Comparison of ENCODE assay signal across 2 cellular contexts in the genomic region with DNA sequence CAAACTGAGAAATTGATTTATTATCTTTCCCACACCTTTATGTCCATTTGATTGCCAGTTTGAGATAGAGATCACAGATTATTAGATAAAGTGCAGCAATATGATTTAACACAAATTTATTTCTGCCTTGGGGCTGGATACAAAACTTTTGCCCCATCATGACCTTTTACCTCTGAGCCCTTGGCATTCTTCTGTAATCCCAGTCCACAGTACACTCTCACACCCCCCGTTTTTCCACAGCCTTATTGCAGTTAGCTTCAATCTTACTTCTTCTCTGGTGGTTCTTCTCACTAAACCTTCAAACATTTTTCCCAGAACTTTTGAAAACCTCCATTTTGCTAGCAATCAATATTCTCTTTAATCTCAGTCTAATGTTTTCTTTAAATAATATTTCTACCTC.
TF ChIP-seq lines count a peak whose summit lies in the region.

No MANE protein-coding gene starts in this region.

TF ChIP-seq in liver, 16 proteins besides CTCF, POLR2A, EP300 and RAD21 (continued from another document):
- TF ChIP-seq ATF3 (IDR thresholded peaks at IDR 0.05), result no peak
- peak; percentile 37 to 62 for TF ChIP-seq HNF4A (conservative IDR thresholded peaks at IDR 0.05)
TF ChIP-seq in liver: peak in this region for 2.

TF ChIP-seq in HepG2, 621 proteins besides CTCF, POLR2A, EP300 and RAD21 (continued from another document):
- TF ChIP-seq TEAD3 (CRISPR knock-in tag; optimal IDR thresholded peaks at IDR 0.05; ENCODE audit: borderline replicate concordance), result no peak
- TF ChIP-seq AHDC1 (CRISPR knock-in tag; IDR thresholded peaks at IDR 0.05; ENCODE audit: borderline replicate concordance), result no peak
- TF ChIP-seq MXD4 (CRISPR knock-in tag; IDR thresholded peaks at IDR 0.05), result no peak
- TF ChIP-seq TFDP2 (CRISPR knock-in tag; IDR thresholded peaks at IDR 0.05), result no peak
- no peak for TF ChIP-seq ZBTB44 (CRISPR knock-in tag; IDR thresholded peaks at IDR 0.05)
- TF ChIP-seq, protein P1, sequence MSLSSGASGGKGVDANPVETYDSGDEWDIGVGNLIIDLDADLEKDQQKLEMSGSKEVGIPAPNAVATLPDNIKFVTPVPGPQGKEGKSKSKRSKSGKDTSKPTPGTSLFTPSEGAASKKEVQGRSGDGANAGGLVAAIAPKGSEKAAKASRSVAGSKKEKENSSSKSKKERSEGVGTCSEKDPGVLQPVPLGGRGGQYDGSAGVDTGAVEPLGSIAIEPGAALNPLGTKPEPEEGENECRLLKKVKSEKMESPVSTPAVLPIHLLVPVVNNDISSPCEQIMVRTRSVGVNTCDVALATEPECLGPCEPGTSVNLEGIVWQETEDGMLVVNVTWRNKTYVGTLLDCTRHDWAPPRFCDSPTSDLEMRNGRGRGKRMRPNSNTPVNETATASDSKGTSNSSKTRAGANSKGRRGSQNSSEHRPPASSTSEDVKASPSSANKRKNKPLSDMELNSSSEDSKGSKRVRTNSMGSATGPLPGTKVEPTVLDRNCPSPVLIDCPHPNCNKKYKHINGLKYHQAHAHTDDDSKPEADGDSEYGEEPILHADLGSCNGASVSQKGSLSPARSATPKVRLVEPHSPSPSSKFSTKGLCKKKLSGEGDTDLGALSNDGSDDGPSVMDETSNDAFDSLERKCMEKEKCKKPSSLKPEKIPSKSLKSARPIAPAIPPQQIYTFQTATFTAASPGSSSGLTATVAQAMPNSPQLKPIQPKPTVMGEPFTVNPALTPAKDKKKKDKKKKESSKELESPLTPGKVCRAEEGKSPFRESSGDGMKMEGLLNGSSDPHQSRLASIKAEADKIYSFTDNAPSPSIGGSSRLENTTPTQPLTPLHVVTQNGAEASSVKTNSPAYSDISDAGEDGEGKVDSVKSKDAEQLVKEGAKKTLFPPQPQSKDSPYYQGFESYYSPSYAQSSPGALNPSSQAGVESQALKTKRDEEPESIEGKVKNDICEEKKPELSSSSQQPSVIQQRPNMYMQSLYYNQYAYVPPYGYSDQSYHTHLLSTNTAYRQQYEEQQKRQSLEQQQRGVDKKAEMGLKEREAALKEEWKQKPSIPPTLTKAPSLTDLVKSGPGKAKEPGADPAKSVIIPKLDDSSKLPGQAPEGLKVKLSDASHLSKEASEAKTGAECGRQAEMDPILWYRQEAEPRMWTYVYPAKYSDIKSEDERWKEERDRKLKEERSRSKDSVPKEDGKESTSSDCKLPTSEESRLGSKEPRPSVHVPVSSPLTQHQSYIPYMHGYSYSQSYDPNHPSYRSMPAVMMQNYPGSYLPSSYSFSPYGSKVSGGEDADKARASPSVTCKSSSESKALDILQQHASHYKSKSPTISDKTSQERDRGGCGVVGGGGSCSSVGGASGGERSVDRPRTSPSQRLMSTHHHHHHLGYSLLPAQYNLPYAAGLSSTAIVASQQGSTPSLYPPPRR (CRISPR knock-in tag; IDR thresholded peaks at IDR 0.05; ENCODE audit: borderline replicate concordance), result no peak
- no peak for TF ChIP-seq NKX3-1 (CRISPR knock-in tag; IDR thresholded peaks at IDR 0.05)
- no peak for TF ChIP-seq ZNF687 (CRISPR knock-in tag; IDR thresholded peaks at IDR 0.05)
- no peak for TF ChIP-seq HMGA1 (CRISPR knock-in tag; conservative IDR thresholded peaks at IDR 0.05)
- no peak for TF ChIP-seq ZNF598 (CRISPR knock-in tag; IDR thresholded peaks at IDR 0.05; ENCODE audit: borderline replicate concordance)
- no peak for TF ChIP-seq FOXC1 (CRISPR knock-in tag; IDR thresholded peaks at IDR 0.05; ENCODE audit: borderline replicate concordance)
- no peak for TF ChIP-seq CERS6 (CRISPR knock-in tag; IDR thresholded peaks at IDR 0.05)
- no peak for TF ChIP-seq ZNF326 (CRISPR knock-in tag; IDR thresholded peaks at IDR 0.05; ENCODE audit: borderline replicate concordance)
- TF ChIP-seq MAFK (conservative IDR thresholded peaks at IDR 0.05 in 1 of 2, IDR thresholded peaks at IDR 0.05 in 1 of 2; ENCODE audit: low read length in 2 of 2), result no peak
- TF ChIP-seq PTBP1 (IDR thresholded peaks at IDR 0.05; ENCODE audit: low read depth, low read length, poor library complexity, severe bottlenecking), result no peak
- no peak for TF ChIP-seq ZFY (CRISPR knock-in tag; IDR thresholded peaks at IDR 0.05)
TF ChIP-seq in HepG2: peak in this region for 0.
